In genomic region chr17:44850025-44850424, GRCh38 we compare ENCODE assay signal across 1 cellular context.
TF ChIP-seq lines count a peak whose summit lies in the region.

No MANE protein-coding gene starts in this region.

TF ChIP-seq in GM12878, 131 proteins besides CTCF, POLR2A, EP300 and RAD21:
- no peak for TF ChIP-seq SUZ12 (IDR thresholded peaks at IDR 0.05; ENCODE audit: unreplicated experiment)
- TF ChIP-seq ASH2L (IDR thresholded peaks at IDR 0.05; ENCODE audit: borderline replicate concordance, low read depth): no peak
- TF ChIP-seq IKZF2 (IDR thresholded peaks at IDR 0.05): no peak
- no peak for TF ChIP-seq RELB (IDR thresholded peaks at IDR 0.05; ENCODE audit: low read depth)
- no peak for TF ChIP-seq BCL11A (IDR thresholded peaks at IDR 0.05; ENCODE audit: low read depth, low read length)
- peak; percentile 86 for TF ChIP-seq MEF2B (IDR thresholded peaks at IDR 0.05; ENCODE audit: partially characterized antibody, poor library complexity, severe bottlenecking)
- TF ChIP-seq CUX1 (IDR thresholded peaks at IDR 0.05; ENCODE audit: insufficient replicate concordance, low read depth, low read length): peak; percentile 30
- TF ChIP-seq TARDBP (IDR thresholded peaks at IDR 0.05; ENCODE audit: borderline replicate concordance): no peak
- no peak for TF ChIP-seq SMC3 (IDR thresholded peaks at IDR 0.05; ENCODE audit: borderline replicate concordance, low read length)
- TF ChIP-seq RB1 (IDR thresholded peaks at IDR 0.05; ENCODE audit: borderline replicate concordance): no peak
- TF ChIP-seq ZNF687 (IDR thresholded peaks at IDR 0.05): 0 out of 2 replicates have a peak, but pooled peaks have one; percentile 23
- TF ChIP-seq TCF12 (IDR thresholded peaks at IDR 0.05; ENCODE audit: low read depth, low read length): 0 out of 2 replicates have a peak, but pooled peaks have one; percentile 16
